ENCODE assay signal across 16 cellular contexts in the genomic region with DNA sequence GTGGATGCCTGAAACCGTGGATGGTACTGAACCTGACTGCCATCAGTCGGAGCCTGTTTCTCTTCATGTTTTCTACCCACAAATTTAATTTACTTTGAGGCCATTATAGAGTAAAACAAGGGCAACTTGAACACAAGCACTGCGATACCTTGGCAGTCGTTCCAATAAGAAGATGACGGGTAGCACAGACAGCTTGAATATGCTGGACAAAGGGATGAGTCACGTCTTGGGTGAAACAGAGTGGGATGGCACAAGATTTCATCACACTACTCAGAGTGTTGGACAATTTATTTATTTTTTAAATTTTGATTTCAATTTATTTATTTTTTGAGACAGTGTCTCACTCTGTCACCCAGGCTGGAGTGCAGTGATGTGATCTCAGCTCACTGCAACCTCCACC. TPM values are rescaled to one million over a fixed set of nuclear protein-coding genes. Genes with fewer than 3 reads are reported as not detected.
DNase-seq lines count a peak whose midpoint lies in the region; ATAC-seq and TF ChIP-seq lines count a peak whose summit lies in the region.
"Had no signal": no experiment of that assay in that cellular context is flagged by ENCODE, and none has a peak within 500 bp of the region (broad histone marks: within the 10 kb centered on the region; RNA-seq: fewer than 3 reads in every experiment).

No MANE protein-coding gene starts in this region.

- H3K27ac ChIP-seq in GM23248 (peak overlapping the region; percentile 99), SK-N-SH (ENCODE audit: low read depth in 2 of 2, low read length in 1 of 2) (peak overlapping the region in 1 of 2 experiments; percentile 96; a peak in 2 of 4 replicates), gastrocnemius medialis (peak overlapping the region; percentile 64 to 85 (median 73))

- H3F3A ChIP-seq in GM23248 (ENCODE audit: insufficient read depth), result peaks cover 73% of the 10 kb centered on the region
- peaks cover 56% of the 10 kb centered on the region for H3F3A ChIP-seq in SK-N-SH (replicated peaks; ENCODE audit: insufficient read depth)

- no peak for TF ChIP-seq POLR2A in gastrocnemius medialis (IDR thresholded peaks at IDR 0.05)

- no peak overlapping the region for H3K4me3 ChIP-seq in GM23248
- H3K4me3 ChIP-seq in SK-N-SH (ENCODE audit: low read depth in 2 of 2, low read length in 1 of 2), result no peak overlapping the region
- H3K4me3 ChIP-seq in gastrocnemius medialis, result no peak overlapping the region

- in situ Hi-C loops in GM23248 (cut with MboI) (no loop called here), gastrocnemius medialis (cut with MboI; ENCODE audit: low sequenced_read_pairs in 4 of 4) (no loop called here)

- H4K20me1 ChIP-seq in GM23248 (ENCODE audit: insufficient read depth), result no peaks in the 10 kb centered on the region
- H4K20me1 ChIP-seq in SK-N-SH (ENCODE audit: insufficient read depth), result no peaks in the 10 kb centered on the region

- H3K36me3 ChIP-seq in GM23248 (ENCODE audit: low read depth), result no peaks in the 10 kb centered on the region
- no peaks in the 10 kb centered on the region for H3K36me3 ChIP-seq in SK-N-SH (replicated peaks in 1 of 2; ENCODE audit: control insufficient read depth in 1 of 2, insufficient read depth in 2 of 2, low read length in 1 of 2)
- no peaks in the 10 kb centered on the region for H3K36me3 ChIP-seq in gastrocnemius medialis

- H3K9me3 ChIP-seq in GM23248 (ENCODE audit: low read depth) (no peaks in the 10 kb centered on the region), SK-N-SH (no peaks in the 10 kb centered on the region), gastrocnemius medialis (no peaks in the 10 kb centered on the region)

- TF ChIP-seq EP300 in SK-N-SH (IDR thresholded peaks at IDR 0.05; ENCODE audit: borderline replicate concordance in 1 of 2, low read depth in 1 of 2, low read length in 1 of 2), result no peak

- H3K9me2 ChIP-seq in GM23248 (ENCODE audit: insufficient read depth) (no peaks in the 10 kb centered on the region), SK-N-SH (no peaks in the 10 kb centered on the region)

- H3K27me3 ChIP-seq in GM23248 (replicated peaks; ENCODE audit: insufficient read depth) (no peaks in the 10 kb centered on the region), SK-N-SH (ENCODE audit: insufficient read depth) (no peaks in the 10 kb centered on the region), gastrocnemius medialis (no peaks in the 10 kb centered on the region)

- CTCF ChIA-PET in SK-N-SH (lab: Yijun Ruan, JAX), result interaction anchor here (1.0 to 1.9 kb wide), 4 partner anchors 11 to 39 kb away, joined by 3 to 7 read pairs (median 5); no protein-coding TSS in a partner anchor

- H3K79me2 ChIP-seq in GM23248 (ENCODE audit: insufficient read depth), result no peaks in the 10 kb centered on the region
- peaks cover 57% of the 10 kb centered on the region; the same call in 1 of the 2 replicates for H3K79me2 ChIP-seq in SK-N-SH (ENCODE audit: insufficient read depth)

- H3K4me1 ChIP-seq in GM23248 (ENCODE audit: insufficient read depth), result peaks cover 68% of the 10 kb centered on the region
- peaks cover 45 to 64% of the 10 kb centered on the region in 2 experiments for H3K4me1 ChIP-seq in SK-N-SH (ENCODE audit: control insufficient read depth in 1 of 2, insufficient read depth in 2 of 2, low read depth in 1 of 2, low read length in 1 of 2)
- H3K4me1 ChIP-seq in gastrocnemius medialis, result peaks cover 24 to 53% of the 10 kb centered on the region in 2 donors

- intact Hi-C loops in gastrocnemius medialis (cut with DNase I; ENCODE audit: low total_unique reads), result loop anchor here (1.0 kb wide), 1 partner anchor 14 kb away; no protein-coding TSS in a partner anchor

- DNase-seq in GM23248, result peak; percentile 97
- no peak for DNase-seq in SK-N-SH
- DNase-seq in gastrocnemius medialis, result no peak
- DNase-seq in midbrain (lab: John Stamatoyannopoulos, UW), result no peak
- DNase-seq in DMS79 (lab: John Stamatoyannopoulos, UW), result no peak
- DNase-seq in NCI-H2171 (lab: John Stamatoyannopoulos, UW), result no peak
- DNase-seq: activated B cell treated with CpG ODN at 0.5 μM for 24 hours; activated naive CD4-positive, alpha-beta T cell treated with anti-CD3 and anti-CD28 coated beads, Interleukin-2, amount 50 U/mL, for 16 hours; CD4-positive, alpha-beta memory T cell; kidney glomerular epithelial cell; naive B cell; stimulated activated naive CD8-positive, alpha-beta T cell treated with anti-CD3 and anti-CD28 coated beads, Interleukin-15, Interleukin-2, amounts not matched to agents 100 U/mL and 50 U/mL, for 24 hours; SW 1271 had no signal

- no peak overlapping the region for H2AFZ ChIP-seq in GM23248
- H2AFZ ChIP-seq in SK-N-SH (ENCODE audit: low read depth), result no peak overlapping the region

- no peak for TF ChIP-seq RAD21 in SK-N-SH (IDR thresholded peaks at IDR 0.05; ENCODE audit: low read length)

- H3K4me2 ChIP-seq in GM23248 (ENCODE audit: unreplicated experiment) (peak overlapping the region; percentile 37), SK-N-SH (no peak overlapping the region)

- ATAC-seq in esophagus mucosa (peak; percentile 41), gastrocnemius medialis (no peak), HG02763 (IDR thresholded peaks at IDR 0.05; ENCODE audit: unreplicated experiment) (no peak)
- ATAC-seq: stimulated activated naive CD8-positive, alpha-beta T cell treated with anti-CD3 and anti-CD28 coated beads, Interleukin-15, Interleukin-2, amounts not matched to agents 100 U/mL and 50 U/mL, for 24 hours had no signal

- POLR2A ChIA-PET in SK-N-SH (lab: Yijun Ruan, JAX), result no interaction called here

- TF ChIP-seq CTCF in SK-N-SH (IDR thresholded peaks at IDR 0.05) (no peak), gastrocnemius medialis (IDR thresholded peaks at IDR 0.05 in 4 of 5, conservative IDR thresholded peaks at IDR 0.05 in 1 of 5) (no peak)

- 32 to 38% methylated on average over 6 of the region's 6 CpGs for WGBS in GM23248 (ENCODE audit: low coverage in 1 of 2, low lambda C conversion rate in 2 of 2, missing lambda C conversion rate in 2 of 2), 2 experiments
- whole genome bisulfite sequencing in SK-N-SH (ENCODE audit: low lambda C conversion rate), result 67% methylated on average over 6 of the region's 6 CpGs

- H3K9ac ChIP-seq in GM23248, result peak overlapping the region; percentile 85
- H3K9ac ChIP-seq in SK-N-SH, result peak overlapping the region; percentile 24; the same call in 1 of the 2 replicates

TF ChIP-seq in SK-N-SH, 30 proteins besides CTCF, POLR2A, EP300 and RAD21:
- TF ChIP-seq, protein P1, sequence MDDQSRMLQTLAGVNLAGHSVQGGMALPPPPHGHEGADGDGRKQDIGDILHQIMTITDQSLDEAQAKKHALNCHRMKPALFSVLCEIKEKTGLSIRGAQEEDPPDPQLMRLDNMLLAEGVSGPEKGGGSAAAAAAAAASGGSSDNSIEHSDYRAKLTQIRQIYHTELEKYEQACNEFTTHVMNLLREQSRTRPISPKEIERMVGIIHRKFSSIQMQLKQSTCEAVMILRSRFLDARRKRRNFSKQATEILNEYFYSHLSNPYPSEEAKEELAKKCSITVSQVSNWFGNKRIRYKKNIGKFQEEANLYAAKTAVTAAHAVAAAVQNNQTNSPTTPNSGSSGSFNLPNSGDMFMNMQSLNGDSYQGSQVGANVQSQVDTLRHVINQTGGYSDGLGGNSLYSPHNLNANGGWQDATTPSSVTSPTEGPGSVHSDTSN (IDR thresholded peaks at IDR 0.05), result peak; percentile 26; the same call in 1 of the 2 replicates
- TF ChIP-seq FOXJ3 (CRISPR knock-in tag; IDR thresholded peaks at IDR 0.05), result no peak
- TF ChIP-seq FOSL2 (IDR thresholded peaks at IDR 0.05; ENCODE audit: borderline replicate concordance, low read depth), result peak; percentile 49; the same call in 1 of the 2 replicates
- TF ChIP-seq JUND (IDR thresholded peaks at IDR 0.05), result peak; percentile 31; the same call in 1 of the 2 replicates
- no peak for TF ChIP-seq SMC3 (IDR thresholded peaks at IDR 0.05; ENCODE audit: low read depth, low read length)

RNA-seq across cellular contexts. Expression of a gene that starts 5.7 kb away (rescaled TPM):
- total RNA-seq in GM23248 (2014; rRNA removed; shearing (Covaris generic)), result 22.7 and 22.9 TPM in 2 replicates
- 10.4 and 10.8 TPM in 2 replicates for polyA plus RNA-seq in GM23248 (2016; fragmentation: Nextera tagmentation; extraction: Ambion mirVana)
- polyA plus RNA-seq in SK-N-SH (2012; rRNA removed), result 5.3 and 6.8 TPM in 2 replicates
- 6.3 and 6.9 TPM in 2 replicates for polyA plus RNA-seq in SK-N-SH (2012; cell fraction: cytosol; rRNA removed)
- polyA plus RNA-seq in SK-N-SH (2012; cell fraction: nucleus; rRNA removed), result 5.9 and 9.3 TPM in 2 replicates
- 3.3 TPM for total RNA-seq in esophagus mucosa
- total RNA-seq in gastrocnemius medialis, result 10 to 100 TPM in 1 of 4 donors, 1 to 10 TPM in 3; 1.9 to 10.4 (median 5.0) TPM

RNA-seq across cellular contexts. Expression of a gene that starts 24.1 kb away (rescaled TPM):
- 2.1 and 3.5 TPM in 2 replicates for total RNA-seq in GM23248 (2014; rRNA removed; shearing (Covaris generic))
- polyA plus RNA-seq in GM23248 (2016; fragmentation: Nextera tagmentation; extraction: Ambion mirVana), result 0.78 and 1.2 TPM in 2 replicates
- polyA plus RNA-seq in SK-N-SH (2012; rRNA removed), result not detected in 2 replicates
- polyA plus RNA-seq in SK-N-SH (2012; cell fraction: cytosol; rRNA removed), result not detected in 2 replicates
- polyA plus RNA-seq in SK-N-SH (2012; cell fraction: nucleus; rRNA removed), result not detected in 2 replicates
- 3.5 TPM for total RNA-seq in esophagus mucosa
- 10 to 100 TPM in 2 of 4 donors, 1 to 10 TPM in 2; 6.3 to 23.8 (median 11.9) TPM for total RNA-seq in gastrocnemius medialis
- total RNA-seq: activated B cell treated with CpG ODN at 0.5 μM for 24 hours; CD4-positive, alpha-beta memory T cell had no signal
- polyA plus RNA-seq: CD4-positive, alpha-beta memory T cell had no signal

RNA-seq across cellular contexts. Expression of a gene that starts 30.3 kb away (rescaled TPM):
- total RNA-seq in GM23248 (2014; rRNA removed; shearing (Covaris generic)), result 0.38 and 1.2 TPM in 2 replicates
- polyA plus RNA-seq in GM23248 (2016; fragmentation: Nextera tagmentation; extraction: Ambion mirVana), result 7.5 and 8.4 TPM in 2 replicates
- polyA plus RNA-seq in SK-N-SH (2012; rRNA removed), result not detected in 2 replicates
- polyA plus RNA-seq in SK-N-SH (2012; cell fraction: cytosol; rRNA removed), result 0.03 TPM in 1 of 2 replicates, not detected in the other
- 0.13 TPM in 1 of 2 replicates, not detected in the other for polyA plus RNA-seq in SK-N-SH (2012; cell fraction: nucleus; rRNA removed)
- 0.32 TPM for total RNA-seq in esophagus mucosa
- total RNA-seq in gastrocnemius medialis, result 1 to 10 TPM in 3 of 4 donors, under 1 TPM in 1; 0.41 to 4.6 (median 2.4) TPM
- total RNA-seq: activated B cell treated with CpG ODN at 0.5 μM for 24 hours; CD4-positive, alpha-beta memory T cell; glomerular endothelial cell had no signal
- polyA plus RNA-seq: CD4-positive, alpha-beta memory T cell had no signal

RNA-seq across cellular contexts. Expression of a gene that starts 31.3 kb away (rescaled TPM):
- 91.0 and 104 TPM in 2 replicates for total RNA-seq in GM23248 (2014; rRNA removed; shearing (Covaris generic))
- polyA plus RNA-seq in GM23248 (2016; fragmentation: Nextera tagmentation; extraction: Ambion mirVana), result 454 and 455 TPM in 2 replicates
- 0.92 and 1.5 TPM in 2 replicates for polyA plus RNA-seq in SK-N-SH (2012; rRNA removed)
- 0.67 and 1.2 TPM in 2 replicates for polyA plus RNA-seq in SK-N-SH (2012; cell fraction: cytosol; rRNA removed)
- 0.29 and 1.8 TPM in 2 replicates for polyA plus RNA-seq in SK-N-SH (2012; cell fraction: nucleus; rRNA removed)
- 19.6 TPM for total RNA-seq in esophagus mucosa
- 1,000 to 10,000 TPM in 2 of 4 donors, 100 to 1,000 TPM in 2; 763 to 2,291 (median 1,427) TPM for total RNA-seq in gastrocnemius medialis
- total RNA-seq: activated B cell treated with CpG ODN at 0.5 μM for 24 hours; CD4-positive, alpha-beta memory T cell had no signal
- polyA plus RNA-seq: CD4-positive, alpha-beta memory T cell had no signal
